In the genomic region with DNA sequence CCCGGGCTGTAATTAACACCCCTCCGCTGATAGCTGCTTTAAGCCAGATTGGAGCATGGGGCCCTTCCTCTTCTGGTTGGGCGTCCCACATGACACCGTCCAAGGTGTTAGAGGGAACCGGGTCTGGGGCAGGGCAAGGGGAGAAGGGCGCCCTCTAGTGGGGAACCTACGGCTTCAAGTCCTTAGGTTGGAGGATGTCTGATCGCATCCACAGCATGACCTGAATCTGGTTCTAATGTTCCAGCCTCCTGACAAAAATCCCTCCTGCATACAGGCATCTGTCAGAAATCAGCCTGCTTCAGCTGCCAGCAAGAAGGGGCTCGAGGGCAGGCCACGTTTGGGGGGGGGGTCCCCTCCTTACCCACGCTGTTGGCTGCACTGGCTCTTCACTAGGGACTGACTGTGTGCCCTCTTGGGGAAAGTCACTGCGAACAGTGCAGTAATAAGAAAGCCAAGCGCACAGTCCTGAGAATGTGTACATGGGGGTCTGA, we compare ENCODE assay signal across 8 cellular contexts.
DNase-seq lines count a peak whose midpoint lies in the region; ATAC-seq and TF ChIP-seq lines count a peak whose summit lies in the region.

No MANE protein-coding gene starts in this region.

- H3K4me3 ChIP-seq in WI38 (ENCODE audit: low read depth, low read length) (no peak overlapping the region), epithelial cell of proximal tubule (ENCODE audit: low read depth, low read length) (no peak overlapping the region)

- H3K27ac Mint-ChIP-seq in nephron: no peak overlapping the region

- no peak overlapping the region for H3K4me3 Mint-ChIP-seq in nephron

- peak; percentile 74 for DNase-seq in NK-92 treated with Interleukin-12 subunit alpha and Interleukin-12 subunit beta, amount 100 ng/mL, for 24 hours (lab: John Stamatoyannopoulos, UW)
- DNase-seq in NK-92 (lab: John Stamatoyannopoulos, UW; ENCODE audit: unreplicated experiment) (no peak), MV-4-11 (lab: John Stamatoyannopoulos, UW) (peak; percentile 23), epithelial cell of proximal tubule (ENCODE audit: low read depth) (no peak)

- peak; percentile 62 for TF ChIP-seq CTCF in WI38 (IDR thresholded peaks at IDR 0.05; ENCODE audit: low read depth, low read length)
- peak; percentile 83 for TF ChIP-seq CTCF in epithelial cell of proximal tubule (conservative IDR thresholded peaks at IDR 0.05; ENCODE audit: low read depth, low read length)
- peak; percentile 39 to 67 (median 62) for TF ChIP-seq CTCF in nephron (IDR thresholded peaks at IDR 0.05; ENCODE audit: unreplicated experiment in 3 of 3)

- no peak for ATAC-seq in HG02610 (IDR thresholded peaks at IDR 0.05; ENCODE audit: unreplicated experiment)
- no peak for ATAC-seq in HG03045 (IDR thresholded peaks at IDR 0.05; ENCODE audit: unreplicated experiment)

- no peaks in the 10 kb centered on the region for H3K36me3 Mint-ChIP-seq in nephron (ENCODE audit: low read depth)

- peaks cover 29% of the 10 kb centered on the region for H3K4me1 Mint-ChIP-seq in nephron

- no peaks in the 10 kb centered on the region for H3K9me3 Mint-ChIP-seq in nephron

- peaks cover 17% of the 10 kb centered on the region for H3K27me3 Mint-ChIP-seq in nephron (ENCODE audit: low read depth)

Comparison
In these comparisons a context has a peak if more than half of its experiments do, and no peak if none do; other contexts are left out.
1. DNase-seq: peak in NK-92 treated with Interleukin-12 subunit alpha and Interleukin-12 subunit beta, amount 100 ng/mL, for 24 hours (single experiment) and MV-4-11 (single experiment); none in NK-92 (single experiment) and epithelial cell of proximal tubule (single experiment).
2. Peak in every context shown above with its lines, with median percentiles within 50 percentile points of each other: CTCF ChIP-seq.